ENCODE assay signal across 10 cellular contexts in genomic region chr6:75524322-75524972, GRCh38. TPM values are rescaled to one million over a fixed set of nuclear protein-coding genes. Genes with fewer than 3 reads are reported as not detected.
DNase-seq lines count a peak whose midpoint lies in the region; ATAC-seq, FAIRE-seq and TF ChIP-seq lines count a peak whose summit lies in the region.
"Had no signal": no experiment of that assay in that cellular context is flagged by ENCODE, and none has a peak within 500 bp of the region (broad histone marks: within the 10 kb centered on the region; RNA-seq: fewer than 3 reads in every experiment).

No MANE protein-coding gene starts in this region.

- no peak overlapping the region for H2BK5ac ChIP-seq in mesendoderm (ENCODE audit: low read length)

- FAIRE-seq in bronchial epithelial cell (lab: Jason Lieb, UNC), result no peak

- no peak overlapping the region for H4K5ac ChIP-seq in mesendoderm (ENCODE audit: low read length)

- H3K36me3 ChIP-seq in bronchial epithelial cell (ENCODE audit: control insufficient read depth, insufficient read depth, low read length) (no peaks in the 10 kb centered on the region), mesendoderm (ENCODE audit: control insufficient read depth, insufficient read depth, low read length) (no peaks in the 10 kb centered on the region)

- H2BK120ac ChIP-seq in mesendoderm (ENCODE audit: low read depth, low read length), result no peak overlapping the region

- CTCF ChIA-PET in AG04449 (lab: Yijun Ruan, JAX), result interaction anchor here (0.7 to 4.8 kb wide), 14 partner anchors 12 to 314 kb away, joined by 3 to 64 read pairs (median 4); no protein-coding TSS in a partner anchor

- POLR2A ChIA-PET in AG04449 (lab: Yijun Ruan, JAX), result no interaction called here

- H3K79me1 ChIP-seq in mesendoderm (ENCODE audit: low read length), result no peaks in the 10 kb centered on the region

- TF ChIP-seq CTCF in AG04449 (IDR thresholded peaks at IDR 0.05; ENCODE audit: insufficient read depth, low read length, missing control alignments) (no peak), bronchial epithelial cell (IDR thresholded peaks at IDR 0.05; ENCODE audit: insufficient read depth, low read length, severe bottlenecking) (no peak), GM10266 (IDR thresholded peaks at IDR 0.05; ENCODE audit: control insufficient read depth, insufficient read depth, low read depth, missing control alignments) (no peak)

- H3K79me2 ChIP-seq in mesendoderm (ENCODE audit: control insufficient read depth, insufficient read depth, low read length), result no peaks in the 10 kb centered on the region

- no peak overlapping the region for H3K56ac ChIP-seq in mesendoderm (ENCODE audit: low read length)

- no peaks in the 10 kb centered on the region for H3K4me1 ChIP-seq in mesendoderm (ENCODE audit: control insufficient read depth, low read depth, low read length)

- H3K18ac ChIP-seq in mesendoderm (ENCODE audit: low read length), result no peak overlapping the region

- no peak overlapping the region for H3K23ac ChIP-seq in mesendoderm (ENCODE audit: low read length)

- no peak overlapping the region for H3K9ac ChIP-seq in mesendoderm (ENCODE audit: low read length)

- no peak overlapping the region for H2BK15ac ChIP-seq in mesendoderm (replicated peaks; ENCODE audit: low read depth)

- H3K4ac ChIP-seq in mesendoderm (ENCODE audit: low read depth, low read length), result no peak overlapping the region

- H3K4me2 ChIP-seq in mesendoderm (ENCODE audit: low read length), result no peak overlapping the region

- no peak overlapping the region for H4K8ac ChIP-seq in mesendoderm (ENCODE audit: low read depth, low read length)

- H3K27me3 ChIP-seq in bronchial epithelial cell (ENCODE audit: control insufficient read depth, insufficient read depth, low read length) (no peaks in the 10 kb centered on the region), mesendoderm (ENCODE audit: insufficient read depth, low read length, poor library complexity) (no peaks in the 10 kb centered on the region)

- no peak overlapping the region; the same call in 1 of the 2 replicates for H3K4me3 ChIP-seq in AG04449 (ENCODE audit: low read depth, low read length)
- no peak overlapping the region for H3K4me3 ChIP-seq in bronchial epithelial cell (ENCODE audit: low read depth, low read length)
- no peak overlapping the region for H3K4me3 ChIP-seq in mesendoderm (ENCODE audit: low read length)

- ATAC-seq in HG02759 (IDR thresholded peaks at IDR 0.05; ENCODE audit: unreplicated experiment), result no peak
- no peak for ATAC-seq in GM18870 (IDR thresholded peaks at IDR 0.05; ENCODE audit: unreplicated experiment)

- peak; percentile 73 for DNase-seq in AG04449 (ENCODE audit: low read depth, low spot score)
- DNase-seq in HT1080 (ENCODE audit: low read depth), result peak; percentile 58
- DNase-seq in bronchial epithelial cell (ENCODE audit: low read depth), result peak; percentile 70
- DNase-seq in mesendoderm, result peak; percentile 70
- DNase-seq in NCI-H2081 treated with DMSO at 0.1 percent for 48 hours (lab: John Stamatoyannopoulos, UW), result no peak
- DNase-seq in GM10266 (ENCODE audit: extremely low spot score), result no peak
- DNase-seq: H9, NCI-H446 treated with DMSO at 0.1 percent for 48 hours had no signal

- no CpG with 5 or more reads among the region's 9 CpGs for WGBS in mesendoderm (ENCODE audit: extremely low coverage, insufficient coverage, low lambda C conversion rate)

- no peak overlapping the region for H3K27ac ChIP-seq in mesendoderm (ENCODE audit: low read depth, low read length)

- no peak overlapping the region for H2AK5ac ChIP-seq in mesendoderm (ENCODE audit: low read length)

RNA-seq across cellular contexts. Expression of gene FILIP1, which starts 30.8 kb away (rescaled TPM):
- total RNA-seq in HT1080 (2014; rRNA removed; shearing (Covaris generic)), result 0.30 and 0.85 TPM in 2 replicates
- 0.63 and 0.99 TPM in 2 replicates for polyA plus RNA-seq in HT1080 (2015; cell fraction: cytosol; rRNA removed)
- 0.30 and 0.40 TPM in 2 replicates for polyA plus RNA-seq in HT1080 (2015; cell fraction: nucleus; rRNA removed)
- total RNA-seq in bronchial epithelial cell, result under 0.01 and 0.26 TPM in 2 replicates
- 2.2 TPM for polyA plus RNA-seq in mesendoderm (2013, experiment 1 of 2)
- 2.4 TPM for polyA plus RNA-seq in mesendoderm (2013, experiment 2 of 2)

Comparison
In these comparisons a context has a peak if more than half of its experiments do, and no peak if none do; other contexts are left out.
1. DNase-seq: peak in AG04449 (single experiment), HT1080 (single experiment), bronchial epithelial cell (single experiment) and mesendoderm (single experiment); none in NCI-H2081 treated with DMSO at 0.1 percent for 48 hours (single experiment) and GM10266 (single experiment).